ENCODE assay signal across 8 cellular contexts in genomic region chr9:128917151-128917849, GRCh38. TPM values are rescaled to one million over a fixed set of nuclear protein-coding genes. Genes with fewer than 3 reads are reported as not detected.
A peak's percentile ranks its signal among the peaks of the same experiment; 100 is the strongest.
DNase-seq lines count a peak whose midpoint lies in the region; ATAC-seq and TF ChIP-seq lines count a peak whose summit lies in the region.

No MANE protein-coding gene starts in this region.

- H3K27ac ChIP-seq in caudate nucleus (ENCODE audit: low read depth, low read length) (peak overlapping the region; percentile 91), stomach smooth muscle (ENCODE audit: low read length) (peak overlapping the region; percentile 2)

- DNase-seq in LHCN-M2 (ENCODE audit: low read depth) (peak; percentile 71), caudate nucleus (lab: John Stamatoyannopoulos, UW) (peak in 43 of 61 donors; percentile 19 to 84 (median 46)), left lobe of liver (ENCODE audit: low spot score) (peak; percentile 98), Kasumi-1 (lab: John Stamatoyannopoulos, UW) (no peak)
- no peak for DNase-seq in stimulated activated CD4-positive, alpha-beta T cell treated with anti-CD3 and anti-CD28 coated beads, Interleukin-2, amount 100 ng/mL, for 48 hours

- H3K9ac ChIP-seq in stomach smooth muscle (ENCODE audit: low read length in 2 of 2): no peak overlapping the region

- no peaks in the 10 kb centered on the region for H3K9me3 ChIP-seq in stomach smooth muscle (ENCODE audit: control insufficient read depth in 2 of 2, low read length in 2 of 2)

- peaks cover 6 to 15% of the 10 kb centered on the region in 2 donors for H3K36me3 ChIP-seq in stomach smooth muscle (ENCODE audit: control insufficient read depth in 2 of 2, insufficient read depth in 2 of 2, low read length in 2 of 2)

- ATAC-seq in left lobe of liver: peak; percentile 53
- no peak for ATAC-seq in GM18505 (IDR thresholded peaks at IDR 0.05; ENCODE audit: unreplicated experiment)
- no peak for ATAC-seq in HG03095 (IDR thresholded peaks at IDR 0.05; ENCODE audit: unreplicated experiment)

- TF ChIP-seq POLR2A in GM18505 (IDR thresholded peaks at IDR 0.05; ENCODE audit: borderline replicate concordance, extremely low read depth, insufficient read depth, insufficient read length): no peak

- peak overlapping the region in 1 of 2 donors; percentile 15 for H3K4me3 ChIP-seq in stomach smooth muscle (ENCODE audit: low read length in 2 of 2)

- peaks cover 57% of the 10 kb centered on the region for H3K4me1 ChIP-seq in stomach smooth muscle (ENCODE audit: control insufficient read depth, insufficient read depth, low read length)

- H3K27me3 ChIP-seq in stomach smooth muscle (ENCODE audit: control insufficient read depth in 1 of 2, insufficient read depth in 2 of 2, low read length in 2 of 2): no peaks in the 10 kb centered on the region

RNA-seq across cellular contexts. Expression of gene PHYHD1, which starts 3.5 kb away (rescaled TPM):
- total RNA-seq in LHCN-M2 (2014; rRNA removed) (17.3 and 19.5 TPM in 2 replicates), left lobe of liver (70.8 TPM)
- 26.2 TPM for polyA plus RNA-seq in LHCN-M2 (2012)

RNA-seq across cellular contexts. Expression of gene DOLK, which starts 30.1 kb away (rescaled TPM):
- total RNA-seq in LHCN-M2 (2014; rRNA removed) (34.4 and 39.0 TPM in 2 replicates), left lobe of liver (7.5 TPM)
- polyA plus RNA-seq in LHCN-M2 (2012): 24.8 TPM

RNA-seq across cellular contexts. Expression of gene NUP188, which starts 30.2 kb away (rescaled TPM):
- total RNA-seq in LHCN-M2 (2014; rRNA removed): 61.6 and 80.0 TPM in 2 replicates
- 37.5 TPM for polyA plus RNA-seq in LHCN-M2 (2012)
- total RNA-seq in left lobe of liver: 11.4 TPM

RNA-seq across cellular contexts. Expression of gene LRRC8A, which starts 35.4 kb away (rescaled TPM):
- total RNA-seq in LHCN-M2 (2014; rRNA removed): 42.3 and 46.8 TPM in 2 replicates
- 32.4 TPM for polyA plus RNA-seq in LHCN-M2 (2012)
- 11.0 TPM for total RNA-seq in left lobe of liver

RNA-seq across cellular contexts. Expression of gene KYAT1, which starts 35.5 kb away (rescaled TPM):
- 9.6 and 9.8 TPM in 2 replicates for total RNA-seq in LHCN-M2 (2014; rRNA removed)
- polyA plus RNA-seq in LHCN-M2 (2012): 5.8 TPM
- 9.6 TPM for total RNA-seq in left lobe of liver

Comparison
In these comparisons a context has a peak if more than half of its experiments do, and no peak if none do; other contexts are left out.
1. DNase-seq: peak in LHCN-M2 (single experiment), caudate nucleus (43 of 61) and left lobe of liver (single experiment); none in Kasumi-1 (0 of 2) and stimulated activated CD4-positive, alpha-beta T cell treated with anti-CD3 and anti-CD28 coated beads, Interleukin-2, amount 100 ng/mL, for 48 hours (0 of 2).